11 cellular contexts compared by ENCODE assay signal in the genomic region with DNA sequence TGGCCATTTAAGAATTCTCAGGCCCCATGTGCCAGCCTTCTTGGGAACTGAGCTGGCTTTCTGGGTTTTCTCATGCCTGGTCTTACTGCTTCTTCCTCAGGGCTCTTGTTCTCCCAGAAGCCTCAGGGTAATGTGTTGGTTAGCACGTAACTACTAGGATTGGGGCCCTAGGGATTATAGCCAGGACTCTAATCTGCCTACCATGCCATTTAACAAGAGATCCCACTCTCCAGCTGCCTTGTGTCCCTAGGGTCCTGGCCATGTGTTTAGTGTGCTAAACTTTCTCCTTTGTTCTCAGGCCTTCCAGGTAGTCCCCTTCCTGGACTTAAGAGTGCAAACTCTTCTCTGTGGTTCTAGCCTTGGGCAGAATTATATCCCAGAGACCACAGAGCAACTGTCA. TPM values are rescaled to one million over a fixed set of nuclear protein-coding genes. Genes with fewer than 3 reads are reported as not detected.
DNase-seq lines count a peak whose midpoint lies in the region; ATAC-seq and TF ChIP-seq lines count a peak whose summit lies in the region.
"Had no signal": no experiment of that assay in that cellular context is flagged by ENCODE, and none has a peak within 500 bp of the region (broad histone marks: within the 10 kb centered on the region; RNA-seq: fewer than 3 reads in every experiment).

No MANE protein-coding gene starts in this region.

- ATAC-seq in central memory CD8-positive, alpha-beta T cell (replicated peaks; ENCODE audit: extremely low read depth, poor library complexity, severe bottlenecking), result no peak
- ATAC-seq in GM19463 (IDR thresholded peaks at IDR 0.05; ENCODE audit: unreplicated experiment), result no peak

- DNase-seq in Karpas-422, result peak; percentile 38
- no peak for DNase-seq in central memory CD8-positive, alpha-beta T cell (ENCODE audit: low spot score in 2 of 2)
- no peak for DNase-seq in nephron progenitor cell
- DNase-seq in head of caudate nucleus, result no peak
- DNase-seq in foreskin melanocyte, result no peak
- no peak for DNase-seq in hypothalamus (lab: John Stamatoyannopoulos, UW)
- DNase-seq: DND-41 had no signal

- H3K9ac ChIP-seq in Karpas-422 (ENCODE audit: low read length), result peak overlapping the region; percentile 81
- H3K9ac ChIP-seq: neural progenitor cell had no signal

- H4K20me1 ChIP-seq in Karpas-422 (ENCODE audit: insufficient read depth, low read depth, low read length), result no peaks in the 10 kb centered on the region

- H3K4me3 Mint-ChIP-seq in central memory CD8-positive, alpha-beta T cell, result no peak overlapping the region
- no peak overlapping the region for H3K4me3 Mint-ChIP-seq in nephron progenitor cell

- no peak overlapping the region for H3K4me2 ChIP-seq in Karpas-422 (ENCODE audit: low read depth, low read length, poor library complexity, severe bottlenecking)
- H3K4me2 ChIP-seq: neural progenitor cell had no signal

- H3K27me3 ChIP-seq in ACC112 (ENCODE audit: insufficient read depth, low read length), result no peaks in the 10 kb centered on the region
- H3K27me3 ChIP-seq in Karpas-422 (ENCODE audit: low read length), result no peaks in the 10 kb centered on the region
- H3K27me3 ChIP-seq: neural progenitor cell had no signal

- peaks cover 63% of the 10 kb centered on the region for H3K4me1 Mint-ChIP-seq in central memory CD8-positive, alpha-beta T cell
- H3K4me1 Mint-ChIP-seq in nephron progenitor cell, result peaks cover 66% of the 10 kb centered on the region

- no peak for TF ChIP-seq CTCF in nephron progenitor cell (IDR thresholded peaks at IDR 0.05)

- peaks cover 10% of the 10 kb centered on the region; the same call in 1 of the 2 replicates for H3K36me3 ChIP-seq in ACC112 (ENCODE audit: insufficient read depth, low read length)
- H3K36me3 ChIP-seq in Karpas-422 (ENCODE audit: insufficient read depth, low read length), result peaks cover 26% of the 10 kb centered on the region
- H3K36me3 ChIP-seq: neural progenitor cell had no signal

- H3K9me3 ChIP-seq in Karpas-422 (ENCODE audit: low read length), result no peaks in the 10 kb centered on the region

- H2AFZ ChIP-seq in ACC112 (ENCODE audit: low read length, unreplicated experiment), result no peak overlapping the region
- no peak overlapping the region for H2AFZ ChIP-seq in Karpas-422 (ENCODE audit: low read length)
- H2AFZ ChIP-seq: neural progenitor cell had no signal

- peaks cover 24% of the 10 kb centered on the region for H3K36me3 Mint-ChIP-seq in central memory CD8-positive, alpha-beta T cell (ENCODE audit: insufficient read depth)
- H3K36me3 Mint-ChIP-seq in nephron progenitor cell (ENCODE audit: low read depth), result peaks cover 49% of the 10 kb centered on the region

- H3K4me1 ChIP-seq in ACC112 (ENCODE audit: control insufficient read depth, insufficient read depth, low read length, unreplicated experiment) (peaks cover 76% of the 10 kb centered on the region), Karpas-422 (ENCODE audit: low read length) (peaks cover 54% of the 10 kb centered on the region)

- no peaks in the 10 kb centered on the region for H3K9me3 Mint-ChIP-seq in central memory CD8-positive, alpha-beta T cell
- no peaks in the 10 kb centered on the region for H3K9me3 Mint-ChIP-seq in nephron progenitor cell
- H3K9me3 Mint-ChIP-seq: neural progenitor cell had no signal

- peaks cover 30% of the 10 kb centered on the region for H3K79me2 ChIP-seq in ACC112 (ENCODE audit: control insufficient read depth, insufficient read depth, low read length, unreplicated experiment)
- peaks cover 22% of the 10 kb centered on the region for H3K79me2 ChIP-seq in Karpas-422 (ENCODE audit: low read length)

- H3K27ac Mint-ChIP-seq in central memory CD8-positive, alpha-beta T cell (ENCODE audit: low read depth), result peak overlapping the region; percentile 88
- H3K27ac Mint-ChIP-seq in nephron progenitor cell, result peak overlapping the region; percentile 71
- H3K27ac Mint-ChIP-seq: neural progenitor cell had no signal

- peak overlapping the region; percentile 89 for H3K27ac ChIP-seq in ACC112 (ENCODE audit: low read depth, low read length)
- H3K27ac ChIP-seq in Karpas-422 (ENCODE audit: low read length), result peak overlapping the region; percentile 98
- H3K27ac ChIP-seq: neural progenitor cell had no signal

- no peaks in the 10 kb centered on the region for H3K9me2 ChIP-seq in Karpas-422 (replicated peaks; ENCODE audit: insufficient read depth, low read length)

- H3K4me3 ChIP-seq in ACC112 (ENCODE audit: low read depth, low read length), result peak overlapping the region; percentile 18; the same call in 1 of the 2 replicates
- no peak overlapping the region for H3K4me3 ChIP-seq in Karpas-422 (ENCODE audit: low read length)
- H3K4me3 ChIP-seq: neural progenitor cell had no signal

- H3K27me3 Mint-ChIP-seq in central memory CD8-positive, alpha-beta T cell, result no peaks in the 10 kb centered on the region
- H3K27me3 Mint-ChIP-seq in nephron progenitor cell (ENCODE audit: low read depth, poor library complexity), result peaks cover 5% of the 10 kb centered on the region

- intact Hi-C loops in head of caudate nucleus (cut with DNase I), result loop anchor here (5.0 kb wide), 2 partner anchors 45 kb away; partner anchors contain the start of gene CEP85

RNA-seq across cellular contexts. Expression of gene SH3BGRL3, which starts 2.2 kb away (rescaled TPM):
- 108 and 143 TPM in 2 replicates for total RNA-seq in Karpas-422 (2014; rRNA removed; shearing (Covaris generic); ENCODE audit: low replicate concordance)

RNA-seq across cellular contexts. Expression of gene UBXN11, which starts 28.7 kb away (rescaled TPM):
- 20.7 and 56.0 TPM in 2 replicates for total RNA-seq in Karpas-422 (2014; rRNA removed; shearing (Covaris generic); ENCODE audit: low replicate concordance)

RNA-seq across cellular contexts. Expression of gene CD52, which starts 40.0 kb away (rescaled TPM):
- total RNA-seq in Karpas-422 (2014; rRNA removed; shearing (Covaris generic); ENCODE audit: low replicate concordance), result 614 and 735 TPM in 2 replicates
- total RNA-seq: LHCN-M2 had no signal

RNA-seq across cellular contexts. Expression of gene CEP85, which starts 43.7 kb away (rescaled TPM):
- total RNA-seq in Karpas-422 (2014; rRNA removed; shearing (Covaris generic); ENCODE audit: low replicate concordance), result 23.8 and 31.5 TPM in 2 replicates
